ENCODE assay signal across 25 cellular contexts in the genomic region with DNA sequence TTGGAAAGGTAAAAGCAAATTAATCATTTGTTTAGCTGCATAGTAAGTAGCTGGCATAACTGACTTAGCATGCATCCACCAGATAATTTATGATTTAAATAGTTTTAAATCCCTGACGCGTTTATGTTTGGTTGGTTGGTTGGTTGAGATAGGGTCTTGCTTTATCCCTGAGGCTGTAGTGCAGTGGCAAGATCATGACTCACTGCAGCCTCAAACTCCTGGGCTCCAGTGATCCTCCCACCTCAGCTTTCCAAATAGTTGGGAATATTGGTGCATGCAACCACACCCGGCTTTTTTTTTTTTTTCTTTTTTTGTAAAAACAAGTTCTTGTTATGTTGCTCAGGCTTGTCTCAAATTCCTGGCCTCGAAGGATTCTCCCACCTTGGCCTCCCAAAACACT.
"Had no signal": no experiment of that assay in that cellular context is flagged by ENCODE, and none has a peak within 500 bp of the region (broad histone marks: within the 10 kb centered on the region; RNA-seq: fewer than 3 reads in every experiment).

No MANE protein-coding gene starts in this region.

- H3K4me3 Mint-ChIP-seq: naive B cell; nephron; stimulated activated memory B cell treated with anti-CD40 and anti-IgM and Interleukin-4, amounts not matched to agents 10 μg/mL and 1 μg/mL and 100 μg/mL, for 72 hours; stimulated activated naive CD8-positive, alpha-beta T cell treated with anti-CD3 and anti-CD28 coated beads, Interleukin-15, Interleukin-2, amounts not matched to agents 100 ng/mL and 50 ng/mL, for 24 hours had no signal

- H3K4me3 ChIP-seq: dorsolateral prefrontal cortex, esophagus squamous epithelium, hepatocyte, lung, psoas muscle, spleen, tibial artery, upper lobe of right lung, vagina had no signal

- H3K36me3 Mint-ChIP-seq: stimulated activated memory B cell treated with anti-CD40 and anti-IgM and Interleukin-4, amounts not matched to agents 10 μg/mL and 1 μg/mL and 100 μg/mL, for 72 hours had no signal

- H3K27ac Mint-ChIP-seq: naive B cell; nephron; stimulated activated memory B cell treated with anti-CD40 and anti-IgM and Interleukin-4, amounts not matched to agents 10 μg/mL and 1 μg/mL and 100 μg/mL, for 72 hours; stimulated activated naive CD8-positive, alpha-beta T cell treated with anti-CD3 and anti-CD28 coated beads, Interleukin-15, Interleukin-2, amounts not matched to agents 100 ng/mL and 50 ng/mL, for 24 hours had no signal

- H3K27ac ChIP-seq: dorsolateral prefrontal cortex, esophagus squamous epithelium, hepatocyte, psoas muscle, spleen, tibial artery, upper lobe of right lung, vagina had no signal

- H3K27me3 Mint-ChIP-seq: stimulated activated memory B cell treated with anti-CD40 and anti-IgM and Interleukin-4, amounts not matched to agents 10 μg/mL and 1 μg/mL and 100 μg/mL, for 72 hours had no signal

- ATAC-seq: left colon; left ventricle myocardium superior; psoas muscle; sciatic nerve; stimulated activated memory B cell treated with anti-CD40 and anti-IgM and Interleukin-4, amounts not matched to agents 10 μg/mL and 1 μg/mL and 100 μg/mL, for 72 hours; upper lobe of right lung had no signal

- DNase-seq: cortex of kidney; dorsolateral prefrontal cortex; effector CD8-positive, alpha-beta T cell; esophagus squamous epithelium; foreskin fibroblast; head of caudate nucleus; left colon; left ventricle myocardium superior; mesendoderm; naive B cell; occipital lobe; psoas muscle; spleen; stimulated activated CD4-positive, alpha-beta T cell treated with anti-CD3 and anti-CD28 coated beads, Interleukin-15, amount 100 ng/mL, for 24 hours; stimulated activated CD4-positive, alpha-beta T cell treated with anti-CD3 and anti-CD28 coated beads, Interleukin-1b, Interleukin-23, amount 100 ng/mL, for 48 hours; stimulated activated CD4-positive, alpha-beta T cell treated with anti-CD3 and anti-CD28 coated beads, Interleukin-4, amount 100 ng/mL, for 24 hours; tibial artery; upper lobe of right lung had no signal

- H3K4me1 Mint-ChIP-seq: nephron; stimulated activated memory B cell treated with anti-CD40 and anti-IgM and Interleukin-4, amounts not matched to agents 10 μg/mL and 1 μg/mL and 100 μg/mL, for 72 hours had no signal
